In the genomic region with DNA sequence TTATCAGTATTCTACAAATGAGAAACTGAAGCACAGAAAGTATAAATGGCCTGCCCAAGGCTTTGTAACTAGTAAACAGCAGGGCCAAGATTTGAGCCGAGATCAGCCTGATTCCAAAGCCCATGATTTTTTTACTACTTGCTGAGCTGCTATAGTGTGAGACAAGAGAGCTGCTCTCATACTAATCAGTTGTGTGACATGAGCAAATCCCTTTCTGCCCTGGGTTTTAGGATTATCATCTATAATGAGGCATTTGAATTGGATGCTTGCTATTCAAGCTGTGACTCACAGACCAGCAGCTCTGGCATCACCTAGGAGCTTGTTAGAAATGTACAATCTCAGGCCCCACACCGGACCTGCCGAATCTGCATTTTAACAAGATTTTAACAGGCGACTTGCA, we compare ENCODE assay signal across 2 cellular contexts.
TF ChIP-seq lines count a peak whose summit lies in the region.

No MANE protein-coding gene starts in this region.

TF ChIP-seq in SK-N-SH, 30 proteins besides CTCF, POLR2A, EP300 and RAD21 (continued from another document):
- TF ChIP-seq, protein P1, sequence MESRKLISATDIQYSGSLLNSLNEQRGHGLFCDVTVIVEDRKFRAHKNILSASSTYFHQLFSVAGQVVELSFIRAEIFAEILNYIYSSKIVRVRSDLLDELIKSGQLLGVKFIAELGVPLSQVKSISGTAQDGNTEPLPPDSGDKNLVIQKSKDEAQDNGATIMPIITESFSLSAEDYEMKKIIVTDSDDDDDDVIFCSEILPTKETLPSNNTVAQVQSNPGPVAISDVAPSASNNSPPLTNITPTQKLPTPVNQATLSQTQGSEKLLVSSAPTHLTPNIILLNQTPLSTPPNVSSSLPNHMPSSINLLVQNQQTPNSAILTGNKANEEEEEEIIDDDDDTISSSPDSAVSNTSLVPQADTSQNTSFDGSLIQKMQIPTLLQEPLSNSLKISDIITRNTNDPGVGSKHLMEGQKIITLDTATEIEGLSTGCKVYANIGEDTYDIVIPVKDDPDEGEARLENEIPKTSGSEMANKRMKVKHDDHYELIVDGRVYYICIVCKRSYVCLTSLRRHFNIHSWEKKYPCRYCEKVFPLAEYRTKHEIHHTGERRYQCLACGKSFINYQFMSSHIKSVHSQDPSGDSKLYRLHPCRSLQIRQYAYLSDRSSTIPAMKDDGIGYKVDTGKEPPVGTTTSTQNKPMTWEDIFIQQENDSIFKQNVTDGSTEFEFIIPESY (IDR thresholded peaks at IDR 0.05; ENCODE audit: borderline replicate concordance, low read depth) = no peak
- TF ChIP-seq POLR2AphosphoS5 (IDR thresholded peaks at IDR 0.05; ENCODE audit: low read depth, low read length) (no peak), EZH2phosphoT487 (IDR thresholded peaks at IDR 0.05; ENCODE audit: borderline replicate concordance, low read depth) (no peak), NFIC (IDR thresholded peaks at IDR 0.05; ENCODE audit: borderline replicate concordance) (no peak)
- TF ChIP-seq, protein P2, sequence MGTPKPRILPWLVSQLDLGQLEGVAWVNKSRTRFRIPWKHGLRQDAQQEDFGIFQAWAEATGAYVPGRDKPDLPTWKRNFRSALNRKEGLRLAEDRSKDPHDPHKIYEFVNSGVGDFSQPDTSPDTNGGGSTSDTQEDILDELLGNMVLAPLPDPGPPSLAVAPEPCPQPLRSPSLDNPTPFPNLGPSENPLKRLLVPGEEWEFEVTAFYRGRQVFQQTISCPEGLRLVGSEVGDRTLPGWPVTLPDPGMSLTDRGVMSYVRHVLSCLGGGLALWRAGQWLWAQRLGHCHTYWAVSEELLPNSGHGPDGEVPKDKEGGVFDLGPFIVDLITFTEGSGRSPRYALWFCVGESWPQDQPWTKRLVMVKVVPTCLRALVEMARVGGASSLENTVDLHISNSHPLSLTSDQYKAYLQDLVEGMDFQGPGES (IDR thresholded peaks at IDR 0.05; ENCODE audit: low read depth, low read length) = no peak

TF ChIP-seq in SK-N-SH treated with all-trans-retinoic acid at 6 μM for 48 hours, 23 proteins besides CTCF, POLR2A, EP300 and RAD21 (continued from another document):
- TF ChIP-seq, protein P3, sequence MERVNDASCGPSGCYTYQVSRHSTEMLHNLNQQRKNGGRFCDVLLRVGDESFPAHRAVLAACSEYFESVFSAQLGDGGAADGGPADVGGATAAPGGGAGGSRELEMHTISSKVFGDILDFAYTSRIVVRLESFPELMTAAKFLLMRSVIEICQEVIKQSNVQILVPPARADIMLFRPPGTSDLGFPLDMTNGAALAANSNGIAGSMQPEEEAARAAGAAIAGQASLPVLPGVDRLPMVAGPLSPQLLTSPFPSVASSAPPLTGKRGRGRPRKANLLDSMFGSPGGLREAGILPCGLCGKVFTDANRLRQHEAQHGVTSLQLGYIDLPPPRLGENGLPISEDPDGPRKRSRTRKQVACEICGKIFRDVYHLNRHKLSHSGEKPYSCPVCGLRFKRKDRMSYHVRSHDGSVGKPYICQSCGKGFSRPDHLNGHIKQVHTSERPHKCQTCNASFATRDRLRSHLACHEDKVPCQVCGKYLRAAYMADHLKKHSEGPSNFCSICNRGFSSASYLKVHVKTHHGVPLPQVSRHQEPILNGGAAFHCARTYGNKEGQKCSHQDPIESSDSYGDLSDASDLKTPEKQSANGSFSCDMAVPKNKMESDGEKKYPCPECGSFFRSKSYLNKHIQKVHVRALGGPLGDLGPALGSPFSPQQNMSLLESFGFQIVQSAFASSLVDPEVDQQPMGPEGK (CRISPR knock-in tag; IDR thresholded peaks at IDR 0.05; ENCODE audit: borderline replicate concordance) = no peak
- TF ChIP-seq TOX (CRISPR knock-in tag; IDR thresholded peaks at IDR 0.05; ENCODE audit: borderline replicate concordance) (no peak), ZNF565 (CRISPR knock-in tag; conservative IDR thresholded peaks at IDR 0.05; ENCODE audit: low read depth) (no peak), ISL1 (CRISPR knock-in tag; IDR thresholded peaks at IDR 0.05) (no peak)
- TF ChIP-seq, protein P4, sequence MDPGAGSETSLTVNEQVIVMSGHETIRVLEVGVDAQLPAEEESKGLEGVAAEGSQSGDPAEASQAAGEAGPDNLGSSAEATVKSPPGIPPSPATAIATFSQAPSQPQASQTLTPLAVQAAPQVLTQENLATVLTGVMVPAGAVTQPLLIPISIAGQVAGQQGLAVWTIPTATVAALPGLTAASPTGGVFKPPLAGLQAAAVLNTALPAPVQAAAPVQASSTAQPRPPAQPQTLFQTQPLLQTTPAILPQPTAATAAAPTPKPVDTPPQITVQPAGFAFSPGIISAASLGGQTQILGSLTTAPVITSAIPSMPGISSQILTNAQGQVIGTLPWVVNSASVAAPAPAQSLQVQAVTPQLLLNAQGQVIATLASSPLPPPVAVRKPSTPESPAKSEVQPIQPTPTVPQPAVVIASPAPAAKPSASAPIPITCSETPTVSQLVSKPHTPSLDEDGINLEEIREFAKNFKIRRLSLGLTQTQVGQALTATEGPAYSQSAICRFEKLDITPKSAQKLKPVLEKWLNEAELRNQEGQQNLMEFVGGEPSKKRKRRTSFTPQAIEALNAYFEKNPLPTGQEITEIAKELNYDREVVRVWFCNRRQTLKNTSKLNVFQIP (CRISPR knock-in tag; IDR thresholded peaks at IDR 0.05; ENCODE audit: borderline replicate concordance, low read depth) = no peak
